1 cellular context compared by ENCODE assay signal in the genomic region with DNA sequence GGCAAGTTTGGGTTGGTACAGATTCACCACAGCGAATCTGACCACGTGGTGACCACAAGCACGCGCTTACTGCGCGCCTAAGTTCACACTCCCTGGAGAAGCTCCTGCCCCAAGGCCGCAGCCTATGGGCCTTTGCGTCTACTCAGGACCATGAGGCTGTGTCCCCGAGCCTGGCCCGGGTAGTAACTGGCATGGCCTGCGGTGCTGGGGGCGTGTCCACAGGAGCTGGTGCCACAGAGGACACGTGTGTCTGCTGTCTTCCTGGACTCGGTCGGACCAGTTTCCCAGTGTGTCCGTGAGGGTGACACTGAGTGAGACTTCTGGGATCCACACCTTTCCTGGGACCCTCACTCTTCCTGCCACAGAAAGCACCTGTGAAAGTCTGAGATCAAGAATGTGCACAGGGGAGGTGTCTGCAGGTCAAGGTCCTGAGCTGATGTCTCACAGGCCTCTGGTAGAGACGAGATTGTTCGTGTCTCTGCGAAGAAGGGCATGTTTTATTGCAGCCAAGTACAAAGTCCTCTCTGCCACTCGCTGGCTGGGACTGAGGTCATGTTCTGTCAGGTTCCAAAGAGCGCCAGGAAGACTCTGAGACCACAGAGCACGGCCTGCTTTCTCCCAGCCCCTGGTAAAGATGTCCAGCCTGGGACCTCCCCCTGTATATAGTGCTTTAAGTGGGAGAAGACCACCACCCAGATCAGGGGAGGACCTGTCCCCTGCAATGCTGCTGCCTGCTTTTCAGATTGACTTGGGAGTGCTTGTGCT.
TF ChIP-seq lines count a peak whose summit lies in the region.

No MANE protein-coding gene starts in this region.

TF ChIP-seq in HepG2, 621 proteins besides CTCF, POLR2A, EP300 and RAD21 (continued from another document and continues in another):
- TF ChIP-seq, protein P1, sequence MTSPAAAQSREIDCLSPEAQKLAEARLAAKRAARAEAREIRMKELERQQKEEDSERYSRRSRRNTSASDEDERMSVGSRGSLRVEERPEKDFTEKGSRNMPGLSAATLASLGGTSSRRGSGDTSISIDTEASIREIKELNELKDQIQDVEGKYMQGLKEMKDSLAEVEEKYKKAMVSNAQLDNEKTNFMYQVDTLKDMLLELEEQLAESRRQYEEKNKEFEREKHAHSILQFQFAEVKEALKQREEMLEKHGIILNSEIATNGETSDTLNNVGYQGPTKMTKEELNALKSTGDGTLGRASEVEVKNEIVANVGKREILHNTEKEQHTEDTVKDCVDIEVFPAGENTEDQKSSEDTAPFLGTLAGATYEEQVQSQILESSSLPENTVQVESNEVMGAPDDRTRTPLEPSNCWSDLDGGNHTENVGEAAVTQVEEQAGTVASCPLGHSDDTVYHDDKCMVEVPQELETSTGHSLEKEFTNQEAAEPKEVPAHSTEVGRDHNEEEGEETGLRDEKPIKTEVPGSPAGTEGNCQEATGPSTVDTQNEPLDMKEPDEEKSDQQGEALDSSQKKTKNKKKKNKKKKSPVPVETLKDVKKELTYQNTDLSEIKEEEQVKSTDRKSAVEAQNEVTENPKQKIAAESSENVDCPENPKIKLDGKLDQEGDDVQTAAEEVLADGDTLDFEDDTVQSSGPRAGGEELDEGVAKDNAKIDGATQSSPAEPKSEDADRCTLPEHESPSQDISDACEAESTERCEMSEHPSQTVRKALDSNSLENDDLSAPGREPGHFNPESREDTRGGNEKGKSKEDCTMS (CRISPR knock-in tag; conservative IDR thresholded peaks at IDR 0.05), result no peak
- TF ChIP-seq ZNF713 (CRISPR knock-in tag; IDR thresholded peaks at IDR 0.05) (no peak), POLR2AphosphoS5 (IDR thresholded peaks at IDR 0.05; ENCODE audit: low read depth, low read length) (no peak; the same call in 1 of the 2 replicates), ZNF660 (CRISPR knock-in tag; IDR thresholded peaks at IDR 0.05; ENCODE audit: borderline replicate concordance, low read depth) (no peak), CREB3 (CRISPR knock-in tag; IDR thresholded peaks at IDR 0.05) (no peak), SNRNP70 (IDR thresholded peaks at IDR 0.05; ENCODE audit: low read depth, low read length) (no peak), ZBTB20 (CRISPR knock-in tag; IDR thresholded peaks at IDR 0.05; ENCODE audit: borderline replicate concordance, low read depth) (no peak), ZFP36L1 (CRISPR knock-in tag; IDR thresholded peaks at IDR 0.05) (peak; percentile 87; the same call in 1 of the 2 replicates), ZNF224 (CRISPR knock-in tag; IDR thresholded peaks at IDR 0.05) (no peak), ZNF570 (CRISPR knock-in tag; IDR thresholded peaks at IDR 0.05; ENCODE audit: borderline replicate concordance) (no peak), LCORL (IDR thresholded peaks at IDR 0.05) (no peak), LCORL (CRISPR knock-in tag; IDR thresholded peaks at IDR 0.05) (peak; percentile 82; the same call in 1 of the 2 replicates), SMARCE1 (IDR thresholded peaks at IDR 0.05; ENCODE audit: borderline replicate concordance) (no peak), ZNF782 (CRISPR knock-in tag; IDR thresholded peaks at IDR 0.05; ENCODE audit: borderline replicate concordance) (no peak), ZBTB7A (CRISPR knock-in tag; IDR thresholded peaks at IDR 0.05) (peak; percentile 77)
- TF ChIP-seq, protein P2, sequence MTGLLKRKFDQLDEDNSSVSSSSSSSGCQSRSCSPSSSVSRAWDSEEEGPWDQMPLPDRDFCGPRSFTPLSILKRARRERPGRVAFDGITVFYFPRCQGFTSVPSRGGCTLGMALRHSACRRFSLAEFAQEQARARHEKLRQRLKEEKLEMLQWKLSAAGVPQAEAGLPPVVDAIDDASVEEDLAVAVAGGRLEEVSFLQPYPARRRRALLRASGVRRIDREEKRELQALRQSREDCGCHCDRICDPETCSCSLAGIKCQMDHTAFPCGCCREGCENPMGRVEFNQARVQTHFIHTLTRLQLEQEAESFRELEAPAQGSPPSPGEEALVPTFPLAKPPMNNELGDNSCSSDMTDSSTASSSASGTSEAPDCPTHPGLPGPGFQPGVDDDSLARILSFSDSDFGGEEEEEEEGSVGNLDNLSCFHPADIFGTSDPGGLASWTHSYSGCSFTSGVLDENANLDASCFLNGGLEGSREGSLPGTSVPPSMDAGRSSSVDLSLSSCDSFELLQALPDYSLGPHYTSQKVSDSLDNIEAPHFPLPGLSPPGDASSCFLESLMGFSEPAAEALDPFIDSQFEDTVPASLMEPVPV (CRISPR knock-in tag; IDR thresholded peaks at IDR 0.05), result no peak
- TF ChIP-seq, protein P3, sequence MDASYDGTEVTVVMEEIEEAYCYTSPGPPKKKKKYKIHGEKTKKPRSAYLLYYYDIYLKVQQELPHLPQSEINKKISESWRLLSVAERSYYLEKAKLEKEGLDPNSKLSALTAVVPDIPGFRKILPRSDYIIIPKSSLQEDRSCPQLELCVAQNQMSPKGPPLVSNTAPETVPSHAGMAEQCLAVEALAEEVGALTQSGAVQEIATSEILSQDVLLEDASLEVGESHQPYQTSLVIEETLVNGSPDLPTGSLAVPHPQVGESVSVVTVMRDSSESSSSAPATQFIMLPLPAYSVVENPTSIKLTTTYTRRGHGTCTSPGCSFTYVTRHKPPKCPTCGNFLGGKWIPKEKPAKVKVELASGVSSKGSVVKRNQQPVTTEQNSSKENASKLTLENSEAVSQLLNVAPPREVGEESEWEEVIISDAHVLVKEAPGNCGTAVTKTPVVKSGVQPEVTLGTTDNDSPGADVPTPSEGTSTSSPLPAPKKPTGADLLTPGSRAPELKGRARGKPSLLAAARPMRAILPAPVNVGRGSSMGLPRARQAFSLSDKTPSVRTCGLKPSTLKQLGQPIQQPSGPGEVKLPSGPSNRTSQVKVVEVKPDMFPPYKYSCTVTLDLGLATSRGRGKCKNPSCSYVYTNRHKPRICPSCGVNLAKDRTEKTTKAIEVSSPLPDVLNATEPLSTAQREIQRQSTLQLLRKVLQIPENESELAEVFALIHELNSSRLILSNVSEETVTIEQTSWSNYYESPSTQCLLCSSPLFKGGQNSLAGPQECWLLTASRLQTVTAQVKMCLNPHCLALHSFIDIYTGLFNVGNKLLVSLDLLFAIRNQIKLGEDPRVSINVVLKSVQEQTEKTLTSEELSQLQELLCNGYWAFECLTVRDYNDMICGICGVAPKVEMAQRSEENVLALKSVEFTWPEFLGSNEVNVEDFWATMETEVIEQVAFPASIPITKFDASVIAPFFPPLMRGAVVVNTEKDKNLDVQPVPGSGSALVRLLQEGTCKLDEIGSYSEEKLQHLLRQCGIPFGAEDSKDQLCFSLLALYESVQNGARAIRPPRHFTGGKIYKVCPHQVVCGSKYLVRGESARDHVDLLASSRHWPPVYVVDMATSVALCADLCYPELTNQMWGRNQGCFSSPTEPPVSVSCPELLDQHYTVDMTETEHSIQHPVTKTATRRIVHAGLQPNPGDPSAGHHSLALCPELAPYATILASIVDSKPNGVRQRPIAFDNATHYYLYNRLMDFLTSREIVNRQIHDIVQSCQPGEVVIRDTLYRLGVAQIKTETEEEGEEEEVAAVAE (CRISPR knock-in tag; IDR thresholded peaks at IDR 0.05; ENCODE audit: borderline replicate concordance), result no peak; the same call in 1 of the 2 replicates
- TF ChIP-seq, protein P4, sequence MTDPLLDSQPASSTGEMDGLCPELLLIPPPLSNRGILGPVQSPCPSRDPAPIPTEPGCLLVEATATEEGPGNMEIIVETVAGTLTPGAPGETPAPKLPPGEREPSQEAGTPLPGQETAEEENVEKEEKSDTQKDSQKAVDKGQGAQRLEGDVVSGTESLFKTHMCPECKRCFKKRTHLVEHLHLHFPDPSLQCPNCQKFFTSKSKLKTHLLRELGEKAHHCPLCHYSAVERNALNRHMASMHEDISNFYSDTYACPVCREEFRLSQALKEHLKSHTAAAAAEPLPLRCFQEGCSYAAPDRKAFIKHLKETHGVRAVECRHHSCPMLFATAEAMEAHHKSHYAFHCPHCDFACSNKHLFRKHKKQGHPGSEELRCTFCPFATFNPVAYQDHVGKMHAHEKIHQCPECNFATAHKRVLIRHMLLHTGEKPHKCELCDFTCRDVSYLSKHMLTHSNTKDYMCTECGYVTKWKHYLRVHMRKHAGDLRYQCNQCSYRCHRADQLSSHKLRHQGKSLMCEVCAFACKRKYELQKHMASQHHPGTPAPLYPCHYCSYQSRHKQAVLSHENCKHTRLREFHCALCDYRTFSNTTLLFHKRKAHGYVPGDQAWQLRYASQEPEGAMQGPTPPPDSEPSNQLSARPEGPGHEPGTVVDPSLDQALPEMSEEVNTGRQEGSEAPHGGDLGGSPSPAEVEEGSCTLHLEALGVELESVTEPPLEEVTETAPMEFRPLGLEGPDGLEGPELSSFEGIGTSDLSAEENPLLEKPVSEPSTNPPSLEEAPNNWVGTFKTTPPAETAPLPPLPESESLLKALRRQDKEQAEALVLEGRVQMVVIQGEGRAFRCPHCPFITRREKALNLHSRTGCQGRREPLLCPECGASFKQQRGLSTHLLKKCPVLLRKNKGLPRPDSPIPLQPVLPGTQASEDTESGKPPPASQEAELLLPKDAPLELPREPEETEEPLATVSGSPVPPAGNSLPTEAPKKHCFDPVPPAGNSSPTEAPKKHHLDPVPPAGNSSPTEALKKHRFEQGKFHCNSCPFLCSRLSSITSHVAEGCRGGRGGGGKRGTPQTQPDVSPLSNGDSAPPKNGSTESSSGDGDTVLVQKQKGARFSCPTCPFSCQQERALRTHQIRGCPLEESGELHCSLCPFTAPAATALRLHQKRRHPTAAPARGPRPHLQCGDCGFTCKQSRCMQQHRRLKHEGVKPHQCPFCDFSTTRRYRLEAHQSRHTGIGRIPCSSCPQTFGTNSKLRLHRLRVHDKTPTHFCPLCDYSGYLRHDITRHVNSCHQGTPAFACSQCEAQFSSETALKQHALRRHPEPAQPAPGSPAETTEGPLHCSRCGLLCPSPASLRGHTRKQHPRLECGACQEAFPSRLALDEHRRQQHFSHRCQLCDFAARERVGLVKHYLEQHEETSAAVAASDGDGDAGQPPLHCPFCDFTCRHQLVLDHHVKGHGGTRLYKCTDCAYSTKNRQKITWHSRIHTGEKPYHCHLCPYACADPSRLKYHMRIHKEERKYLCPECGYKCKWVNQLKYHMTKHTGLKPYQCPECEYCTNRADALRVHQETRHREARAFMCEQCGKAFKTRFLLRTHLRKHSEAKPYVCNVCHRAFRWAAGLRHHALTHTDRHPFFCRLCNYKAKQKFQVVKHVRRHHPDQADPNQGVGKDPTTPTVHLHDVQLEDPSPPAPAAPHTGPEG (CRISPR knock-in tag; IDR thresholded peaks at IDR 0.05), result 0 out of 2 replicates have a peak, but pooled peaks have one; percentile 26
- TF ChIP-seq, protein P5, sequence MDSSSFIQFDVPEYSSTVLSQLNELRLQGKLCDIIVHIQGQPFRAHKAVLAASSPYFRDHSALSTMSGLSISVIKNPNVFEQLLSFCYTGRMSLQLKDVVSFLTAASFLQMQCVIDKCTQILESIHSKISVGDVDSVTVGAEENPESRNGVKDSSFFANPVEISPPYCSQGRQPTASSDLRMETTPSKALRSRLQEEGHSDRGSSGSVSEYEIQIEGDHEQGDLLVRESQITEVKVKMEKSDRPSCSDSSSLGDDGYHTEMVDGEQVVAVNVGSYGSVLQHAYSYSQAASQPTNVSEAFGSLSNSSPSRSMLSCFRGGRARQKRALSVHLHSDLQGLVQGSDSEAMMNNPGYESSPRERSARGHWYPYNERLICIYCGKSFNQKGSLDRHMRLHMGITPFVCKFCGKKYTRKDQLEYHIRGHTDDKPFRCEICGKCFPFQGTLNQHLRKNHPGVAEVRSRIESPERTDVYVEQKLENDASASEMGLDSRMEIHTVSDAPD (CRISPR knock-in tag; IDR thresholded peaks at IDR 0.05), result no peak
- TF ChIP-seq, protein P6, sequence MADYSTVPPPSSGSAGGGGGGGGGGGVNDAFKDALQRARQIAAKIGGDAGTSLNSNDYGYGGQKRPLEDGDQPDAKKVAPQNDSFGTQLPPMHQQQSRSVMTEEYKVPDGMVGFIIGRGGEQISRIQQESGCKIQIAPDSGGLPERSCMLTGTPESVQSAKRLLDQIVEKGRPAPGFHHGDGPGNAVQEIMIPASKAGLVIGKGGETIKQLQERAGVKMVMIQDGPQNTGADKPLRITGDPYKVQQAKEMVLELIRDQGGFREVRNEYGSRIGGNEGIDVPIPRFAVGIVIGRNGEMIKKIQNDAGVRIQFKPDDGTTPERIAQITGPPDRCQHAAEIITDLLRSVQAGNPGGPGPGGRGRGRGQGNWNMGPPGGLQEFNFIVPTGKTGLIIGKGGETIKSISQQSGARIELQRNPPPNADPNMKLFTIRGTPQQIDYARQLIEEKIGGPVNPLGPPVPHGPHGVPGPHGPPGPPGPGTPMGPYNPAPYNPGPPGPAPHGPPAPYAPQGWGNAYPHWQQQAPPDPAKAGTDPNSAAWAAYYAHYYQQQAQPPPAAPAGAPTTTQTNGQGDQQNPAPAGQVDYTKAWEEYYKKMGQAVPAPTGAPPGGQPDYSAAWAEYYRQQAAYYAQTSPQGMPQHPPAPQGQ (CRISPR knock-in tag; IDR thresholded peaks at IDR 0.05; ENCODE audit: borderline replicate concordance), result no peak
- TF ChIP-seq, protein P7, sequence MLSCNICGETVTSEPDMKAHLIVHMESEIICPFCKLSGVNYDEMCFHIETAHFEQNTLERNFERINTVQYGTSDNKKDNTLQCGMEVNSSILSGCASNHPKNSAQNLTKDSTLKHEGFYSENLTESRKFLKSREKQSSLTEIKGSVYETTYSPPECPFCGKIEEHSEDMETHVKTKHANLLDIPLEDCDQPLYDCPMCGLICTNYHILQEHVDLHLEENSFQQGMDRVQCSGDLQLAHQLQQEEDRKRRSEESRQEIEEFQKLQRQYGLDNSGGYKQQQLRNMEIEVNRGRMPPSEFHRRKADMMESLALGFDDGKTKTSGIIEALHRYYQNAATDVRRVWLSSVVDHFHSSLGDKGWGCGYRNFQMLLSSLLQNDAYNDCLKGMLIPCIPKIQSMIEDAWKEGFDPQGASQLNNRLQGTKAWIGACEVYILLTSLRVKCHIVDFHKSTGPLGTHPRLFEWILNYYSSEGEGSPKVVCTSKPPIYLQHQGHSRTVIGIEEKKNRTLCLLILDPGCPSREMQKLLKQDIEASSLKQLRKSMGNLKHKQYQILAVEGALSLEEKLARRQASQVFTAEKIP (CRISPR knock-in tag; IDR thresholded peaks at IDR 0.05; ENCODE audit: borderline replicate concordance), result no peak
- TF ChIP-seq, protein P8, sequence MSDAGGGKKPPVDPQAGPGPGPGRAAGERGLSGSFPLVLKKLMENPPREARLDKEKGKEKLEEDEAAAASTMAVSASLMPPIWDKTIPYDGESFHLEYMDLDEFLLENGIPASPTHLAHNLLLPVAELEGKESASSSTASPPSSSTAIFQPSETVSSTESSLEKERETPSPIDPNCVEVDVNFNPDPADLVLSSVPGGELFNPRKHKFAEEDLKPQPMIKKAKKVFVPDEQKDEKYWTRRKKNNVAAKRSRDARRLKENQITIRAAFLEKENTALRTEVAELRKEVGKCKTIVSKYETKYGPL (CRISPR knock-in tag; IDR thresholded peaks at IDR 0.05), result no peak
- TF ChIP-seq, protein P9, sequence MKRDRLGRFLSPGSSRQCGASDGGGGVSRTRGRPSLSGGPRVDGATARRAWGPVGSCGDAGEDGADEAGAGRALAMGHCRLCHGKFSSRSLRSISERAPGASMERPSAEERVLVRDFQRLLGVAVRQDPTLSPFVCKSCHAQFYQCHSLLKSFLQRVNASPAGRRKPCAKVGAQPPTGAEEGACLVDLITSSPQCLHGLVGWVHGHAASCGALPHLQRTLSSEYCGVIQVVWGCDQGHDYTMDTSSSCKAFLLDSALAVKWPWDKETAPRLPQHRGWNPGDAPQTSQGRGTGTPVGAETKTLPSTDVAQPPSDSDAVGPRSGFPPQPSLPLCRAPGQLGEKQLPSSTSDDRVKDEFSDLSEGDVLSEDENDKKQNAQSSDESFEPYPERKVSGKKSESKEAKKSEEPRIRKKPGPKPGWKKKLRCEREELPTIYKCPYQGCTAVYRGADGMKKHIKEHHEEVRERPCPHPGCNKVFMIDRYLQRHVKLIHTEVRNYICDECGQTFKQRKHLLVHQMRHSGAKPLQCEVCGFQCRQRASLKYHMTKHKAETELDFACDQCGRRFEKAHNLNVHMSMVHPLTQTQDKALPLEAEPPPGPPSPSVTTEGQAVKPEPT (CRISPR knock-in tag; IDR thresholded peaks at IDR 0.05; ENCODE audit: low read depth), result no peak
